Comparison of ENCODE assay signal across 16 cellular contexts in the genomic region with DNA sequence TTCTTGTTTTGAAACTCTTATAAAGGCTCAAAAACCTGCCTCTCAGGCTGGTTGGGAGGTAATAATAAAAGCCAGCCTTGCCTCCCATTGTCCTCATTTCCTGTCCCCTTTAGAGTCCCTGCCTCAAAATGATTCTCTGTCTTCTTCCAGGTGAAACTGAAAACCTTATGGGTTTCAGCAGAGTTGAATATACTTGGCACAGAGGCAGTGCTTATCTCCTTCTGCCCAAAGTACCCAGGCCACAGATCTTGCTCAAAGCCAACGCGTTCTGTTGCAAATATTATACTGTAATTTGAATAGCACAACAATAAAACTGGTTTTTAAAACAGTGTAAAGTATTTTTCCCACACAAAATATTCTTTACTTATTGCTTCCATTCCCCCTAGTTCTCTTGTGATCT.
DNase-seq lines count a peak whose midpoint lies in the region; ATAC-seq and TF ChIP-seq lines count a peak whose summit lies in the region.
"Had no signal": no experiment of that assay in that cellular context is flagged by ENCODE, and none has a peak within 500 bp of the region (broad histone marks: within the 10 kb centered on the region; RNA-seq: fewer than 3 reads in every experiment).

No MANE protein-coding gene starts in this region.

- no peak for TF ChIP-seq POLR2A in heart left ventricle (IDR thresholded peaks at IDR 0.05)

- no peak overlapping the region for H3K27ac ChIP-seq in heart left ventricle
- H3K27ac ChIP-seq in MM.1S (ENCODE audit: low read length), result no peak overlapping the region; the same call in 1 of the 2 replicates
- H3K27ac ChIP-seq: 22Rv1; A549; BLaER1 treated with 17β-estradiol and CSF1 and Interleukin-3, amounts not matched to agents 10 nM and 100 nM; C4-2B had no signal

- intact Hi-C loops in Right ventricle myocardium inferior (cut with DNase I), result no loop called here
- intact Hi-C loops in heart left ventricle (cut with DNase I), result no loop called here

- no peaks in the 10 kb centered on the region for H3K27me3 ChIP-seq in heart left ventricle
- no peaks in the 10 kb centered on the region for H3K27me3 ChIP-seq in MM.1S (replicated peaks; ENCODE audit: insufficient read depth, low read length)
- H3K27me3 ChIP-seq: BLaER1 treated with 17β-estradiol and CSF1 and Interleukin-3, amounts not matched to agents 10 nM and 100 nM had no signal

- H3K9me2 ChIP-seq in MM.1S (replicated peaks; ENCODE audit: insufficient read depth, low read length), result no peaks in the 10 kb centered on the region

- no peaks in the 10 kb centered on the region for H3F3A ChIP-seq in MM.1S (ENCODE audit: insufficient read depth, low read length)

- H3K36me3 ChIP-seq in heart left ventricle (no peaks in the 10 kb centered on the region), MM.1S (replicated peaks; ENCODE audit: insufficient read depth, low read length) (no peaks in the 10 kb centered on the region)
- H3K36me3 ChIP-seq: BLaER1 treated with 17β-estradiol and CSF1 and Interleukin-3, amounts not matched to agents 10 nM and 100 nM had no signal

- TF ChIP-seq CTCF in heart left ventricle (IDR thresholded peaks at IDR 0.05) (no peak), MM.1S (IDR thresholded peaks at IDR 0.05; ENCODE audit: low read length) (no peak)

- peaks cover 0 to 4% (median 0%) of the 10 kb centered on the region in 12 donors for H3K9me3 ChIP-seq in heart left ventricle
- H3K9me3 ChIP-seq in MM.1S (replicated peaks; ENCODE audit: insufficient read depth, low read length), result no peaks in the 10 kb centered on the region
- H3K9me3 ChIP-seq: A549 had no signal

- H3K4me1 ChIP-seq in heart left ventricle (no peaks in the 10 kb centered on the region), MM.1S (ENCODE audit: low read length) (peaks cover 6% of the 10 kb centered on the region; the same call in 1 of the 2 replicates)
- H3K4me1 ChIP-seq: A549; BLaER1 treated with 17β-estradiol and CSF1 and Interleukin-3, amounts not matched to agents 10 nM and 100 nM; Caco-2 had no signal

- 0 out of 2 replicates have a peak overlapping the region, but pooled peaks have one; percentile 7 for H3K4me2 ChIP-seq in MM.1S (ENCODE audit: low read depth, low read length)
- H3K4me2 ChIP-seq: A549; BLaER1 treated with 17β-estradiol and CSF1 and Interleukin-3, amounts not matched to agents 10 nM and 100 nM had no signal

- H3K4me3 ChIP-seq in heart left ventricle (no peak overlapping the region), MM.1S (ENCODE audit: low read length) (no peak overlapping the region)
- H3K4me3 ChIP-seq: A549; BLaER1 treated with 17β-estradiol and CSF1 and Interleukin-3, amounts not matched to agents 10 nM and 100 nM had no signal

- no peaks in the 10 kb centered on the region for H4K20me1 ChIP-seq in MM.1S (ENCODE audit: insufficient read depth, low read length)
- H4K20me1 ChIP-seq: BLaER1 treated with 17β-estradiol and CSF1 and Interleukin-3, amounts not matched to agents 10 nM and 100 nM had no signal

- peak; percentile 17 for DNase-seq in Right ventricle myocardium inferior (ENCODE audit: missing footprints)
- DNase-seq in heart left ventricle, result no peak
- DNase-seq in MM.1S, result peak; percentile 49
- DNase-seq in T-helper 9 cell, result no peak
- DNase-seq: AML-193; Caco-2; Calu3; CD4-positive, alpha-beta T cell; CD8-positive, alpha-beta T cell; DMS79 treated with DMSO at 0.1 percent for 48 hours; GF-D8 had no signal

- no peak overlapping the region for H3K9ac ChIP-seq in MM.1S (ENCODE audit: low read length)
- H3K9ac ChIP-seq: BLaER1 treated with 17β-estradiol and CSF1 and Interleukin-3, amounts not matched to agents 10 nM and 100 nM had no signal

- WGBS in heart left ventricle, 4 donors, result 92 to 98% (median 95%) methylated on average over 2 of the region's 2 CpGs

- no peaks in the 10 kb centered on the region for H3K79me2 ChIP-seq in MM.1S (ENCODE audit: low read length)

- ATAC-seq in Right ventricle myocardium inferior, result no peak
- ATAC-seq in heart left ventricle, result no peak
- ATAC-seq in GM21786 (IDR thresholded peaks at IDR 0.05; ENCODE audit: unreplicated experiment), result no peak
- ATAC-seq: A549; CD8-positive, alpha-beta T cell had no signal

- no peak overlapping the region for H2AFZ ChIP-seq in MM.1S (ENCODE audit: low read length)

Comparison
In these comparisons a context has a peak if more than half of its experiments do, and no peak if none do; other contexts are left out.
1. DNase-seq: peak in Right ventricle myocardium inferior (single experiment) and MM.1S (single experiment); none in heart left ventricle (0 of 5) and T-helper 9 cell (single experiment).